Comparison of ENCODE assay signal across 8 cellular contexts in genomic region chr6:118708736-118709135, GRCh38. TPM values are rescaled to one million over a fixed set of nuclear protein-coding genes. Genes with fewer than 3 reads are reported as not detected.
DNase-seq lines count a peak whose midpoint lies in the region; ATAC-seq and TF ChIP-seq lines count a peak whose summit lies in the region.

No MANE protein-coding gene starts in this region.

- H3K36me3 Mint-ChIP-seq in stimulated activated naive CD8-positive, alpha-beta T cell treated with anti-CD3 and anti-CD28 coated beads, Interleukin-15, Interleukin-2, amounts not matched to agents 100 ng/mL and 50 ng/mL, for 24 hours (ENCODE audit: low read depth): peaks cover 22% of the 10 kb centered on the region

- H3K9me3 ChIP-seq in SJSA1 (replicated peaks) (no peaks in the 10 kb centered on the region), thyroid gland (no peaks in the 10 kb centered on the region)

- H3K27me3 ChIP-seq in SJSA1 (replicated peaks) (no peaks in the 10 kb centered on the region), thyroid gland (no peaks in the 10 kb centered on the region)

- H3K27ac ChIP-seq in SJSA1: peak overlapping the region; percentile 79
- H3K27ac ChIP-seq in thyroid gland: peak overlapping the region in 1 of 3 donors; percentile 59

- TF ChIP-seq POLR2A in thyroid gland (IDR thresholded peaks at IDR 0.05): no peak

- no peaks in the 10 kb centered on the region for H3K27me3 Mint-ChIP-seq in stimulated activated naive CD8-positive, alpha-beta T cell treated with anti-CD3 and anti-CD28 coated beads, Interleukin-15, Interleukin-2, amounts not matched to agents 100 ng/mL and 50 ng/mL, for 24 hours

- H3K4me3 ChIP-seq in SJSA1 (peak overlapping the region; percentile 23), fibroblast of villous mesenchyme (ENCODE audit: low read depth, low read length) (peak overlapping the region; percentile 58), thyroid gland (replicated peaks in 1 of 3) (no peak overlapping the region)

- H3K36me3 ChIP-seq in SJSA1: no peaks in the 10 kb centered on the region
- no peaks in the 10 kb centered on the region for H3K36me3 ChIP-seq in thyroid gland

- intact Hi-C loops in thyroid gland (cut with DNase I) (no loop called here), posterior vena cava (cut with DNase I) (no loop called here)

- 63 to 72% methylated on average over 5 of the region's 5 CpGs for WGBS in thyroid gland, 2 donors

- H3K4me1 Mint-ChIP-seq in stimulated activated naive CD8-positive, alpha-beta T cell treated with anti-CD3 and anti-CD28 coated beads, Interleukin-15, Interleukin-2, amounts not matched to agents 100 ng/mL and 50 ng/mL, for 24 hours (ENCODE audit: low read depth): peaks cover 98% of the 10 kb centered on the region

- H3K9me3 Mint-ChIP-seq in stimulated activated naive CD8-positive, alpha-beta T cell treated with anti-CD3 and anti-CD28 coated beads, Interleukin-15, Interleukin-2, amounts not matched to agents 100 ng/mL and 50 ng/mL, for 24 hours: peaks cover 3% of the 10 kb centered on the region

- TF ChIP-seq CTCF in fibroblast of villous mesenchyme (IDR thresholded peaks at IDR 0.05; ENCODE audit: insufficient read depth, low read depth, low read length) (no peak), thyroid gland (IDR thresholded peaks at IDR 0.05) (no peak)

- peak overlapping the region; percentile 93 for H3K27ac Mint-ChIP-seq in stimulated activated naive CD8-positive, alpha-beta T cell treated with anti-CD3 and anti-CD28 coated beads, Interleukin-15, Interleukin-2, amounts not matched to agents 100 ng/mL and 50 ng/mL, for 24 hours

- H3K4me3 Mint-ChIP-seq in stimulated activated naive CD8-positive, alpha-beta T cell treated with anti-CD3 and anti-CD28 coated beads, Interleukin-15, Interleukin-2, amounts not matched to agents 100 ng/mL and 50 ng/mL, for 24 hours: peak overlapping the region; percentile 94

- DNase-seq in stimulated activated naive CD8-positive, alpha-beta T cell treated with anti-CD3 and anti-CD28 coated beads, Interleukin-15, Interleukin-2, amounts not matched to agents 100 U/mL and 50 U/mL, for 24 hours: no peak
- DNase-seq in SJSA1 (ENCODE audit: low read depth in 1 of 2, low spot score in 2 of 2) (no peak), fibroblast of villous mesenchyme (ENCODE audit: low read depth) (peak; percentile 81), stromal cell of bone marrow (ENCODE audit: low read depth) (peak; percentile 77), thyroid gland (no peak), posterior vena cava (ENCODE audit: low spot score) (no peak)

- H3K4me1 ChIP-seq in SJSA1 (replicated peaks) (peaks cover 56% of the 10 kb centered on the region), thyroid gland (peaks cover 7 to 12% of the 10 kb centered on the region in 2 donors)

- ATAC-seq in stimulated activated naive CD8-positive, alpha-beta T cell treated with anti-CD3 and anti-CD28 coated beads, Interleukin-15, Interleukin-2, amounts not matched to agents 100 U/mL and 50 U/mL, for 24 hours: no peak
- ATAC-seq in HG02571 (IDR thresholded peaks at IDR 0.05; ENCODE audit: unreplicated experiment): no peak

RNA-seq across cellular contexts. Expression of gene CEP85L, which starts 57.3 kb away (rescaled TPM):
- total RNA-seq in SJSA1 (2014; rRNA removed; shearing (Covaris generic)): 6.5 and 12.7 TPM in 2 replicates
- total RNA-seq in fibroblast of villous mesenchyme: 13.2 and 16.4 TPM in 2 replicates
- total RNA-seq in thyroid gland: 10 to 100 TPM; 10.5 to 42.9 (median 17.1) TPM
- 10 to 100 TPM; 14.0 to 15.4 TPM for total RNA-seq in posterior vena cava

Comparison
In these comparisons a context has a peak if more than half of its experiments do, and no peak if none do; other contexts are left out.
1. DNase-seq: peak in fibroblast of villous mesenchyme (single experiment) and stromal cell of bone marrow (single experiment); none in stimulated activated naive CD8-positive, alpha-beta T cell treated with anti-CD3 and anti-CD28 coated beads, Interleukin-15, Interleukin-2, amounts not matched to agents 100 U/mL and 50 U/mL, for 24 hours (single experiment), SJSA1 (0 of 2), thyroid gland (0 of 2) and posterior vena cava (single experiment).
2. H3K4me3 ChIP-seq: peak in SJSA1 (single experiment) and fibroblast of villous mesenchyme (single experiment); none in thyroid gland (0 of 3).